7 cellular contexts compared by ENCODE assay signal in genomic region chr1:16960560-16961296, GRCh38. TPM values are rescaled to one million over a fixed set of nuclear protein-coding genes. Genes with fewer than 3 reads are reported as not detected.
DNase-seq lines count a peak whose midpoint lies in the region; ATAC-seq and TF ChIP-seq lines count a peak whose summit lies in the region.

No MANE protein-coding gene starts in this region.

- H3K27ac ChIP-seq in ovary (peak overlapping the region in 1 of 2 donors; percentile 38), thyroid gland (no peak overlapping the region)

- H3K4me3 ChIP-seq in ovary = peak overlapping the region; percentile 34
- H3K4me3 ChIP-seq in thyroid gland (replicated peaks in 1 of 3) = peak overlapping the region in 1 of 3 donors; percentile 13

- ATAC-seq in GM18502 (IDR thresholded peaks at IDR 0.05; ENCODE audit: poor library complexity, unreplicated experiment) (peak; percentile 80), Right ventricle myocardium inferior (peak; percentile 92)

- TF ChIP-seq EP300 in ovary (IDR thresholded peaks at IDR 0.05) = no peak

- TF ChIP-seq POLR2A in ovary (IDR thresholded peaks at IDR 0.05) = no peak
- no peak for TF ChIP-seq POLR2A in thyroid gland (IDR thresholded peaks at IDR 0.05)

- 6 to 20% (median 6%) methylated on average over 34 to 57 of the region's 57 CpGs for WGBS in ovary, 3 donors
- WGBS in thyroid gland, 2 donors = 19 to 25% methylated on average over 14 to 20 of the region's 57 CpGs

- intact Hi-C loops in Right ventricle myocardium inferior (cut with DNase I) = loop anchor here (5.0 kb wide), 1 partner anchor 52 kb away; the partner anchor contains the start of gene ATP13A2
- intact Hi-C loops in ovary (cut with DNase I) = no loop called here
- intact Hi-C loops in thyroid gland (cut with DNase I) = no loop called here

- H3K36me3 ChIP-seq in ovary (no peaks in the 10 kb centered on the region), thyroid gland (peaks cover 0 to 3% of the 10 kb centered on the region in 2 donors)

- H3K27me3 ChIP-seq in ovary = no peaks in the 10 kb centered on the region
- H3K27me3 ChIP-seq in thyroid gland = no peaks in the 10 kb centered on the region

- TF ChIP-seq CTCF in ovary (IDR thresholded peaks at IDR 0.05) (peak in 2 of 3 donors; percentile 52), thyroid gland (IDR thresholded peaks at IDR 0.05) (peak in 4 of 6 experiments; percentile 28 to 65 (median 36))

- DNase-seq in HK-2 (ENCODE audit: unreplicated experiment) (peak; percentile 91), RKO (ENCODE audit: low spot score) (peak; percentile 86), activated gamma-delta T cell treated with Interleukin-2 at 50 U/mL for 16 hours (peak; percentile 74), Right ventricle myocardium inferior (ENCODE audit: missing footprints) (peak; percentile 94), ovary (peak; percentile 74 to 85 (median 77)), thyroid gland (peak; percentile 64 to 65)

- H3K4me1 ChIP-seq in ovary (ENCODE audit: insufficient read depth) (peaks cover 2% of the 10 kb centered on the region), thyroid gland (peaks cover 0 to 6% of the 10 kb centered on the region in 2 donors)

- H3K9me3 ChIP-seq in ovary (no peaks in the 10 kb centered on the region), thyroid gland (no peaks in the 10 kb centered on the region)

RNA-seq across cellular contexts. Expression of gene MFAP2, which starts 19.7 kb away (rescaled TPM):
- 4.8 TPM for total RNA-seq in Right ventricle myocardium inferior
- total RNA-seq in ovary = 10 to 100 TPM; 16.0 to 83.6 (median 36.1) TPM
- 10 to 100 TPM; 16.4 to 70.8 TPM for polyA plus RNA-seq in ovary
- 10 to 100 TPM in 2 of 4 donors, 1 to 10 TPM in 2; 1.4 to 21.1 (median 9.1) TPM for total RNA-seq in thyroid gland

RNA-seq across cellular contexts. Expression of gene CROCC, which starts 39.0 kb away (rescaled TPM):
- total RNA-seq in Right ventricle myocardium inferior (6.5 TPM), ovary (10 to 100 TPM; 24.4 to 49.1 (median 33.6) TPM), thyroid gland (10 to 100 TPM; 15.2 to 33.1 (median 22.1) TPM)
- polyA plus RNA-seq in ovary = 10 to 100 TPM in 1 of 2 donors, 1 to 10 TPM in 1; 1.7 to 33.7 TPM

RNA-seq across cellular contexts. Expression of gene ATP13A2, which starts 51.0 kb away (rescaled TPM):
- 16.4 TPM for total RNA-seq in Right ventricle myocardium inferior
- total RNA-seq in ovary = 10 to 100 TPM; 11.3 to 24.1 (median 22.5) TPM
- 10 to 100 TPM in 1 of 2 donors, 1 to 10 TPM in 1; 8.8 to 12.7 TPM for polyA plus RNA-seq in ovary
- total RNA-seq in thyroid gland = 10 to 100 TPM; 28.7 to 47.0 (median 35.8) TPM
